Comparison of ENCODE assay signal across 1 cellular context in genomic region chrX:19245711-19246269, GRCh38.
A peak's percentile ranks its signal among the peaks of the same experiment; 100 is the strongest.
TF ChIP-seq lines count a peak whose summit lies in the region.

No MANE protein-coding gene starts in this region.

TF ChIP-seq in HEK293, 187 proteins besides CTCF, POLR2A, EP300 and RAD21 (continued from another document):
- TF ChIP-seq PRDM10 (tag by site-specific recombination; IDR thresholded peaks at IDR 0.05) (0 out of 2 replicates have a peak, but pooled peaks have one; percentile 11), ZNF404 (tag by site-specific recombination; IDR thresholded peaks at IDR 0.05) (no peak), ZNF449 (tag by site-specific recombination; IDR thresholded peaks at IDR 0.05) (no peak), ZBTB6 (tag by site-specific recombination; IDR thresholded peaks at IDR 0.05) (no peak), ZEB2 (tag by site-specific recombination; IDR thresholded peaks at IDR 0.05) (peak; percentile 69), ZNF837 (tag by site-specific recombination; IDR thresholded peaks at IDR 0.05) (no peak), ZNF747 (tag by site-specific recombination; IDR thresholded peaks at IDR 0.05) (no peak), ZFHX2 (tag by site-specific recombination; conservative IDR thresholded peaks at IDR 0.05) (no peak)
